Comparison of ENCODE assay signal across 19 cellular contexts in the genomic region with DNA sequence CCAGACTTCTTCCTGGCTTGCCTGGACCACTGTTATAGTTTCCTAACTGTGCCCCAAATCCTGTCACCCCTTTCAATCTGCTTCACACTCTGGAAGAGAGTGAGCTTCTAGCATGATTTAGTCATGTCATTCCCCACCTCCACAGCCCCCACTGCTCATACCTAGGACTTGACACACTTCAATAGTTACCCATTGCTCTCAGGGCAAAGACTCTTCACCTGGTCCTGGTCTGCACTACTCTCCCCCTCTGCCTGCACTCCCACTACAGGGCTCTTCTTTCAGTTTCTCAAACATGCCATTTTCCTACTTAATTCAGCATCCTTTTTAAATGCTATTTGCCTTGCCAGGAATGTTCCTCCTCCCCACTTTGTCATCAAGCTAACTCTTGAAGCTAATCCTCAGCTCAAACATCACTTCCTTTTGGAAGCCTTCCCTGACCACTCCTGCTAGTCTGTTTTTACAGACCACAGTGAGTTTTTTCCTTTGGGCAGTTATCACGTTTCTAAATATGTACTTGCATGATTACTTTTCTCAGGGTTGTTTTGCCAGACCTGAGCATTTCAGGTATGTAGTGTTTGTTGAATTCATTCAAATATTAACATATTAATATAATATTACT. TPM values are rescaled to one million over a fixed set of nuclear protein-coding genes. Genes with fewer than 3 reads are reported as not detected.
A peak's percentile ranks its signal among the peaks of the same experiment; 100 is the strongest.
DNase-seq lines count a peak whose midpoint lies in the region; ATAC-seq and TF ChIP-seq lines count a peak whose summit lies in the region.
"Had no signal": no experiment of that assay in that cellular context is flagged by ENCODE, and none has a peak within 500 bp of the region (broad histone marks: within the 10 kb centered on the region; RNA-seq: fewer than 3 reads in every experiment).

No MANE protein-coding gene starts in this region.

- CTCF ChIA-PET in A673 (lab: Charles Lee) = interaction anchor here (1.6 kb wide), 1 partner anchor 46 kb away, joined by 10 read pairs; no protein-coding TSS in a partner anchor

- H3K4me3 Mint-ChIP-seq in activated T-cell treated with anti-CD3 and anti-CD28 coated beads, Interleukin-2, amount 50 U/mL, for 72 hours = no peak overlapping the region

- H3K27me3 Mint-ChIP-seq in activated T-cell treated with anti-CD3 and anti-CD28 coated beads, Interleukin-2, amount 50 U/mL, for 72 hours (ENCODE audit: low read depth) = no peaks in the 10 kb centered on the region

- H3K36me3 Mint-ChIP-seq in activated T-cell treated with anti-CD3 and anti-CD28 coated beads, Interleukin-2, amount 50 U/mL, for 72 hours (ENCODE audit: insufficient read depth in 2 of 2) = no peaks in the 10 kb centered on the region

- TF ChIP-seq CTCF in A673 (conservative IDR thresholded peaks at IDR 0.05; ENCODE audit: low read depth, low read length) (no peak), VCaP (conservative IDR thresholded peaks at IDR 0.05) (no peak), left lung (IDR thresholded peaks at IDR 0.05) (no peak)

- H3K27me3 ChIP-seq in A673 (replicated peaks; ENCODE audit: insufficient read depth, low read depth, low read length, poor library complexity) (no peaks in the 10 kb centered on the region), left lung (no peaks in the 10 kb centered on the region)
- H3K27me3 ChIP-seq: BLaER1 treated with 17β-estradiol and CSF1 and Interleukin-3, amounts not matched to agents 10 nM and 100 nM had no signal

- H3K27ac Mint-ChIP-seq in activated T-cell treated with anti-CD3 and anti-CD28 coated beads, Interleukin-2, amount 50 U/mL, for 72 hours = no peak overlapping the region

- intact Hi-C loops in A673 (cut with micrococcal nuclease; ENCODE audit: unreplicated experiment) = loop anchor here (2.0 kb wide), 1 partner anchor 45 kb away; no protein-coding TSS in a partner anchor
- intact Hi-C loops in left lung (cut with DNase I) = no loop called here

- peak; percentile 78 for ATAC-seq in left lung
- ATAC-seq in activated T-cell treated with anti-CD3 and anti-CD28 coated beads, Interleukin-2, amount 50 U/mL, for 72 hours (replicated peaks in 1 of 2) = no peak
- ATAC-seq in activated CD4-positive, CD25-positive, alpha-beta regulatory T cell treated with anti-CD3 and anti-CD28 coated beads, Interleukin-2, amount 50 U/mL, for 24 hours = no peak
- ATAC-seq: GM12878, HepG2 had no signal

- no peak overlapping the region for H3K4me3 ChIP-seq in A673 (ENCODE audit: low read depth, low read length, poor library complexity, severe bottlenecking)
- no peak overlapping the region for H3K4me3 ChIP-seq in left lung
- H3K4me3 ChIP-seq: BLaER1 treated with 17β-estradiol and CSF1 and Interleukin-3, amounts not matched to agents 10 nM and 100 nM; GM12878 had no signal

- POLR2A ChIA-PET in A673 (lab: Charles Lee; ENCODE audit: low non-redundant PET) = no interaction called here

- no peaks in the 10 kb centered on the region for H3K9me3 Mint-ChIP-seq in activated T-cell treated with anti-CD3 and anti-CD28 coated beads, Interleukin-2, amount 50 U/mL, for 72 hours

- no peaks in the 10 kb centered on the region for H3K4me1 ChIP-seq in A673 (ENCODE audit: insufficient read depth, low read length, poor library complexity, severe bottlenecking)
- H3K4me1 ChIP-seq in left lung = no peaks in the 10 kb centered on the region
- H3K4me1 ChIP-seq: BLaER1 treated with 17β-estradiol and CSF1 and Interleukin-3, amounts not matched to agents 10 nM and 100 nM had no signal

- no peaks in the 10 kb centered on the region for H3K9me3 ChIP-seq in A673 (ENCODE audit: low read depth, low read length, poor library complexity, severe bottlenecking)
- H3K9me3 ChIP-seq in left lung = no peaks in the 10 kb centered on the region
- H3K9me3 ChIP-seq: BLaER1 treated with 17β-estradiol and CSF1 and Interleukin-3, amounts not matched to agents 10 nM and 100 nM had no signal

- BruUV-seq in A673 (replicated peaks; lab: Mats Ljungman, UMichigan) = no TSS peak

- DNase-seq in A673 (ENCODE audit: low spot score) (peak; percentile 23), fibroblast of gingiva (ENCODE audit: low read depth) (peak; percentile 2), left lung (no peak), islet precursor cell (no peak), GM19240 (ENCODE audit: insufficient read length, low spot score) (no peak)
- DNase-seq in activated T-cell treated with anti-CD3 and anti-CD28 coated beads, Interleukin-2, amount 50 U/mL, for 72 hours = no peak
- DNase-seq: GDM1, H7, NCI-H1092 treated with DMSO at 0.1 percent for 48 hours, NCI-H1694, NCI-H2227 treated with DMSO at 0.1 percent for 48 hours, NCI-H524 treated with DMSO at 0.1 percent for 48 hours had no signal

- H3K4me1 Mint-ChIP-seq in activated T-cell treated with anti-CD3 and anti-CD28 coated beads, Interleukin-2, amount 50 U/mL, for 72 hours (ENCODE audit: low read depth) = peaks cover 6% of the 10 kb centered on the region

- H3K27ac ChIP-seq in A673 (ENCODE audit: low read depth, low read length, poor library complexity, severe bottlenecking) = no peak overlapping the region
- peak overlapping the region; percentile 50 for H3K27ac ChIP-seq in VCaP
- no peak overlapping the region for H3K27ac ChIP-seq in left lung
- H3K27ac ChIP-seq: BLaER1 treated with 17β-estradiol and CSF1 and Interleukin-3, amounts not matched to agents 10 nM and 100 nM; KMS-11 had no signal

- no peaks in the 10 kb centered on the region for H3K36me3 ChIP-seq in A673 (ENCODE audit: insufficient read depth, low read length, poor library complexity, severe bottlenecking)
- H3K36me3 ChIP-seq in left lung = no peaks in the 10 kb centered on the region
- H3K36me3 ChIP-seq: BLaER1 treated with 17β-estradiol and CSF1 and Interleukin-3, amounts not matched to agents 10 nM and 100 nM had no signal

RNA-seq across cellular contexts. Expression of a gene that starts 24.7 kb away (rescaled TPM):
- total RNA-seq in A673 (2021) (1.8 and 1.9 TPM in 2 replicates), left lung (1 to 10 TPM; 3.4 to 3.5 TPM)
- under 1 TPM; 0.76 to 0.82 TPM for total RNA-seq in activated T-cell treated with anti-CD3 and anti-CD28 coated beads, Interleukin-2, amount 50 U/mL, for 72 hours
- total RNA-seq: A172 had no signal

Comparison
In these comparisons a context has a peak if more than half of its experiments do, and no peak if none do; other contexts are left out.
1. DNase-seq: peak in A673 (single experiment) and fibroblast of gingiva (single experiment); none in left lung (0 of 2), activated T-cell treated with anti-CD3 and anti-CD28 coated beads, Interleukin-2, amount 50 U/mL, for 72 hours (0 of 2), islet precursor cell (single experiment) and GM19240 (single experiment).